ENCODE assay signal across 8 cellular contexts in genomic region chr15:78075490-78076230, GRCh38. TPM values are rescaled to one million over a fixed set of nuclear protein-coding genes. Genes with fewer than 3 reads are reported as not detected.
DNase-seq lines count a peak whose midpoint lies in the region; ATAC-seq and TF ChIP-seq lines count a peak whose summit lies in the region.

No MANE protein-coding gene starts in this region.

- TF ChIP-seq EP300 in gastroesophageal sphincter (IDR thresholded peaks at IDR 0.05): no peak

- H3K4me3 Mint-ChIP-seq in CD4-positive, alpha-beta memory T cell: peak overlapping the region; percentile 93 to 100 (median 99)
- peak overlapping the region; percentile 100 for H3K4me3 Mint-ChIP-seq in activated CD4-positive, alpha-beta memory T cell treated with anti-CD3 and anti-CD28 coated beads, Interleukin-2, amount 10 ng/mL, durations not matched to agents 7 days and 5 days

- no peak for TF ChIP-seq CTCF in gastroesophageal sphincter (IDR thresholded peaks at IDR 0.05)
- no peak for TF ChIP-seq CTCF in omental fat pad (IDR thresholded peaks at IDR 0.05)

- no peak for TF ChIP-seq POLR2A in gastroesophageal sphincter (IDR thresholded peaks at IDR 0.05)

- peak overlapping the region; percentile 89 to 99 (median 97) for H3K27ac Mint-ChIP-seq in CD4-positive, alpha-beta memory T cell
- H3K27ac Mint-ChIP-seq in activated CD4-positive, alpha-beta memory T cell treated with anti-CD3 and anti-CD28 coated beads, Interleukin-2, amount 10 ng/mL, durations not matched to agents 7 days and 5 days: peak overlapping the region; percentile 89

- WGBS in gastroesophageal sphincter (ENCODE audit: low coverage in 1 of 2), 2 donors: 3 to 13% methylated on average over 4 to 5 of the region's 7 CpGs

- H3K4me1 Mint-ChIP-seq in CD4-positive, alpha-beta memory T cell: peaks cover 39 to 73% (median 55%) of the 10 kb centered on the region in 4 donors
- H3K4me1 Mint-ChIP-seq in activated CD4-positive, alpha-beta memory T cell treated with anti-CD3 and anti-CD28 coated beads, Interleukin-2, amount 10 ng/mL, durations not matched to agents 7 days and 5 days: peaks cover 56% of the 10 kb centered on the region

- POLR2A ChIA-PET in CD4-positive, alpha-beta memory T cell (lab: Charles Lee; ENCODE audit: partially characterized antibody): interaction anchor here (0.8 to 16.7 kb wide), 6 partner anchors 8 to 76 kb away, joined by 3 to 984 read pairs (median 4); no protein-coding TSS in a partner anchor
- POLR2A ChIA-PET in activated CD4-positive, alpha-beta memory T cell treated with anti-CD3 and anti-CD28 coated beads, Interleukin-2, amount 10 ng/mL, durations not matched to agents 7 days and 5 days (lab: Charles Lee): interaction anchor here (0.6 to 2.4 kb wide), 8 partner anchors 8 to 56 kb away, joined by 3 to 17 read pairs (median 4); no protein-coding TSS in a partner anchor

- H3K9me3 ChIP-seq in CD4-positive, alpha-beta memory T cell (ENCODE audit: control insufficient read depth in 1 of 2, low read length in 2 of 2): no peaks in the 10 kb centered on the region
- no peaks in the 10 kb centered on the region for H3K9me3 ChIP-seq in gastroesophageal sphincter

- no peaks in the 10 kb centered on the region for H3K9me3 Mint-ChIP-seq in CD4-positive, alpha-beta memory T cell
- no peaks in the 10 kb centered on the region for H3K9me3 Mint-ChIP-seq in activated CD4-positive, alpha-beta memory T cell treated with anti-CD3 and anti-CD28 coated beads, Interleukin-2, amount 10 ng/mL, durations not matched to agents 7 days and 5 days

- CTCF ChIA-PET in CD4-positive, alpha-beta memory T cell (lab: Charles Lee; ENCODE audit: partially characterized antibody): interaction anchor here (0.8 to 5.5 kb wide), 12 partner anchors 8 to 76 kb away, joined by 3 to 38 read pairs (median 4); no protein-coding TSS in a partner anchor
- CTCF ChIA-PET in activated CD4-positive, alpha-beta memory T cell treated with anti-CD3 and anti-CD28 coated beads, Interleukin-2, amount 10 ng/mL, durations not matched to agents 7 days and 5 days (lab: Charles Lee): interaction anchor here (1.1 to 10.2 kb wide), 6 partner anchors 15 to 166 kb away, joined by 3 to 61 read pairs (median 4); no protein-coding TSS in a partner anchor

- peak overlapping the region; percentile 83 for H3K27ac ChIP-seq in CD4-positive, alpha-beta memory T cell (ENCODE audit: low read depth, low read length)
- H3K27ac ChIP-seq in gastroesophageal sphincter: peak overlapping the region; percentile 35 to 95 (median 92)

- no peak for DNase-seq in CD4-positive, alpha-beta memory T cell
- peak; percentile 84 for DNase-seq in HT1080 (ENCODE audit: low read depth)
- DNase-seq in activated CD4-positive, alpha-beta memory T cell treated with anti-CD3 and anti-CD28 coated beads, Interleukin-2, amount 10 ng/mL, durations not matched to agents 7 days and 5 days: no peak
- DNase-seq in omental fat pad (ENCODE audit: low spot score): peak; percentile 24

- no peaks in the 10 kb centered on the region for H3K36me3 ChIP-seq in CD4-positive, alpha-beta memory T cell (ENCODE audit: insufficient read depth, low read length)
- no peaks in the 10 kb centered on the region for H3K36me3 ChIP-seq in gastroesophageal sphincter

- H3K27me3 ChIP-seq in CD4-positive, alpha-beta memory T cell (ENCODE audit: insufficient read depth, low read length): no peaks in the 10 kb centered on the region
- H3K27me3 ChIP-seq in gastroesophageal sphincter: no peaks in the 10 kb centered on the region

- H3K36me3 Mint-ChIP-seq in CD4-positive, alpha-beta memory T cell: peaks cover 11 to 15% of the 10 kb centered on the region in 2 donors
- peaks cover 41% of the 10 kb centered on the region for H3K36me3 Mint-ChIP-seq in activated CD4-positive, alpha-beta memory T cell treated with anti-CD3 and anti-CD28 coated beads, Interleukin-2, amount 10 ng/mL, durations not matched to agents 7 days and 5 days (ENCODE audit: low read depth)

- H3K4me3 ChIP-seq in CD4-positive, alpha-beta memory T cell (ENCODE audit: low read length in 2 of 2): peak overlapping the region; percentile 54 to 89
- peak overlapping the region; percentile 81 to 90 for H3K4me3 ChIP-seq in gastroesophageal sphincter

- intact Hi-C loops in CD4-positive, alpha-beta memory T cell (cut with micrococcal nuclease): loop anchor here (1.0 to 2.0 kb wide), 2 partner anchors 13 to 41 kb away; no protein-coding TSS in a partner anchor

- ATAC-seq in gastroesophageal sphincter (peak; percentile 72), omental fat pad (ENCODE audit: low FRiP score) (peak; percentile 43), GM19452 (IDR thresholded peaks at IDR 0.05; ENCODE audit: unreplicated experiment) (no peak), HG02588 (IDR thresholded peaks at IDR 0.05; ENCODE audit: unreplicated experiment) (no peak), HG03378 (IDR thresholded peaks at IDR 0.05; ENCODE audit: unreplicated experiment) (no peak)

- H3K4me1 ChIP-seq in CD4-positive, alpha-beta memory T cell (ENCODE audit: insufficient read depth, low read length): peaks cover 61% of the 10 kb centered on the region
- H3K4me1 ChIP-seq in gastroesophageal sphincter: peaks cover 0 to 68% (median 8%) of the 10 kb centered on the region in 3 donors

- H3K27me3 Mint-ChIP-seq in CD4-positive, alpha-beta memory T cell: no peaks in the 10 kb centered on the region
- H3K27me3 Mint-ChIP-seq in activated CD4-positive, alpha-beta memory T cell treated with anti-CD3 and anti-CD28 coated beads, Interleukin-2, amount 10 ng/mL, durations not matched to agents 7 days and 5 days: no peaks in the 10 kb centered on the region

RNA-seq across cellular contexts. Expression of gene TBC1D2B, which starts 1.9 kb away (rescaled TPM):
- total RNA-seq in CD4-positive, alpha-beta memory T cell: 100 to 1,000 TPM in 1 of 2 experiments, 10 to 100 TPM in 1; 98.1 to 114 TPM
- polyA plus RNA-seq in CD4-positive, alpha-beta memory T cell: 10 to 100 TPM in 1 of 2 donors, 1 to 10 TPM in 1; 5.6 to 35.4 TPM
- total RNA-seq in HT1080 (2014; rRNA removed; shearing (Covaris generic)): 13.3 and 15.9 TPM in 2 replicates
- polyA plus RNA-seq in HT1080 (2015; cell fraction: cytosol; rRNA removed): 13.0 and 13.5 TPM in 2 replicates
- 43.3 and 55.2 TPM in 2 replicates for polyA plus RNA-seq in HT1080 (2015; cell fraction: nucleus; rRNA removed)
- total RNA-seq in activated CD4-positive, alpha-beta memory T cell treated with anti-CD3 and anti-CD28 coated beads, Interleukin-2, amount 10 ng/mL, durations not matched to agents 7 days and 5 days: 100 to 1,000 TPM in 1 of 2 experiments, 10 to 100 TPM in 1; 97.1 to 101 TPM
- total RNA-seq in gastroesophageal sphincter (10 to 100 TPM; 36.9 to 51.7 (median 46.5) TPM), omental fat pad (100 to 1,000 TPM in 2 of 4 donors, 10 to 100 TPM in 2; 50.3 to 134 (median 95.5) TPM)

RNA-seq across cellular contexts. Expression of gene SH2D7, which starts 16.7 kb away (rescaled TPM):
- total RNA-seq in CD4-positive, alpha-beta memory T cell: not detected
- not detected for polyA plus RNA-seq in CD4-positive, alpha-beta memory T cell
- not detected in 2 replicates for total RNA-seq in HT1080 (2014; rRNA removed; shearing (Covaris generic))
- polyA plus RNA-seq in HT1080 (2015; cell fraction: cytosol; rRNA removed): not detected in 2 replicates
- polyA plus RNA-seq in HT1080 (2015; cell fraction: nucleus; rRNA removed): not detected in 2 replicates
- not detected for total RNA-seq in activated CD4-positive, alpha-beta memory T cell treated with anti-CD3 and anti-CD28 coated beads, Interleukin-2, amount 10 ng/mL, durations not matched to agents 7 days and 5 days
- total RNA-seq in gastroesophageal sphincter: not detected
- total RNA-seq in omental fat pad: not detected

RNA-seq across cellular contexts. Expression of gene CIB2, which starts 55.6 kb away (rescaled TPM):
- total RNA-seq in CD4-positive, alpha-beta memory T cell: 1 to 10 TPM; 1.0 to 1.7 TPM
- 1 to 10 TPM in 1 of 2 donors, under 1 TPM in 1; 0.56 to 2.2 TPM for polyA plus RNA-seq in CD4-positive, alpha-beta memory T cell
- total RNA-seq in HT1080 (2014; rRNA removed; shearing (Covaris generic)): 0.08 TPM in 1 of 2 replicates, not detected in the other
- polyA plus RNA-seq in HT1080 (2015; cell fraction: cytosol; rRNA removed): 0.80 TPM in 1 of 2 replicates, not detected in the other
- not detected in 2 replicates for polyA plus RNA-seq in HT1080 (2015; cell fraction: nucleus; rRNA removed)
- 1 to 10 TPM in 1 of 2 experiments, under 1 TPM in 1; 0.91 to 1.1 TPM for total RNA-seq in activated CD4-positive, alpha-beta memory T cell treated with anti-CD3 and anti-CD28 coated beads, Interleukin-2, amount 10 ng/mL, durations not matched to agents 7 days and 5 days
- total RNA-seq in gastroesophageal sphincter (10 to 100 TPM in 2 of 4 donors, 1 to 10 TPM in 2; 3.0 to 17.4 (median 8.8) TPM), omental fat pad (1 to 10 TPM; 1.4 to 5.6 (median 3.1) TPM)

Comparison
In these comparisons a context has a peak if more than half of its experiments do, and no peak if none do; other contexts are left out.
1. DNase-seq: peak in HT1080 (single experiment) and omental fat pad (single experiment); none in CD4-positive, alpha-beta memory T cell (0 of 5) and activated CD4-positive, alpha-beta memory T cell treated with anti-CD3 and anti-CD28 coated beads, Interleukin-2, amount 10 ng/mL, durations not matched to agents 7 days and 5 days (single experiment).
2. ATAC-seq: peak in gastroesophageal sphincter (single experiment) and omental fat pad (single experiment); none in GM19452 (single experiment), HG02588 (single experiment) and HG03378 (single experiment).